Comparison of ENCODE assay signal across 10 cellular contexts in the genomic region with DNA sequence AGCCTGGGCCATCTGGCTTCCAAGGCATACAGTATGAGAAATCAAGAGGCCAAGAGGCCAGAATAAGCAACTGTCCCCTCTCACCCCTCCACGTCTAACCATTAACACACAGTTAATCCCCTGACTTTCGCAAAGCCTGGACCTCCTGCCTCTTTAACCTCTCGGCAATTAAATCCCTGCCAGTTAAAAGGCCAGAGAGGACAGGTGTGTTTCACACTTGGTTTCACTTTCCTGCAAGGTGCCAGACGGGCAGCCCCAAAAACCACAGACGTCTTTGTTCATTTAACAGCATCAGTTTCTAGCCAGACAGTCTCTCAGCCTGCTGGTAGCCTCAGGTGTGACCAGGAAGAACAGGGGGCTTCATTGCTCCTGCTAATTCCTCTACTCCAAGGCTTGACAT.
DNase-seq lines count a peak whose midpoint lies in the region; ATAC-seq and TF ChIP-seq lines count a peak whose summit lies in the region.
"Had no signal": no experiment of that assay in that cellular context is flagged by ENCODE, and none has a peak within 500 bp of the region (broad histone marks: within the 10 kb centered on the region; RNA-seq: fewer than 3 reads in every experiment).

No MANE protein-coding gene starts in this region.

- H3K27me3 ChIP-seq in duodenal mucosa (ENCODE audit: control insufficient read depth in 1 of 2, insufficient read depth in 2 of 2, low read length in 2 of 2) (no peaks in the 10 kb centered on the region), spleen (replicated peaks in 1 of 7) (no peaks in the 10 kb centered on the region)
- H3K27me3 ChIP-seq in naive thymus-derived CD4-positive, alpha-beta T cell (ENCODE audit: control insufficient read depth in 2 of 2, insufficient read depth in 2 of 2, low read length in 2 of 2), result no peaks in the 10 kb centered on the region

- DNase-seq in NCI-H187 (lab: John Stamatoyannopoulos, UW) (peak; percentile 67 to 68), middle frontal gyrus (ENCODE audit: extremely low spot score, low spot score) (no peak), spleen (no peak), NCI-H1048 (lab: John Stamatoyannopoulos, UW) (no peak)
- DNase-seq in naive thymus-derived CD4-positive, alpha-beta T cell, result no peak

- H3K4me1 ChIP-seq in duodenal mucosa (ENCODE audit: control insufficient read depth in 1 of 2, insufficient read depth in 2 of 2, low read length in 2 of 2) (peaks cover 18 to 21% of the 10 kb centered on the region in 2 donors), spleen (no peaks in the 10 kb centered on the region)
- no peaks in the 10 kb centered on the region for H3K4me1 ChIP-seq in naive thymus-derived CD4-positive, alpha-beta T cell (ENCODE audit: control insufficient read depth in 2 of 2, insufficient read depth in 2 of 2, low read length in 2 of 2)

- H3K27ac ChIP-seq in duodenal mucosa (ENCODE audit: low read depth, low read length) (no peak overlapping the region), spleen (no peak overlapping the region)
- H3K27ac ChIP-seq in naive thymus-derived CD4-positive, alpha-beta T cell (ENCODE audit: low read depth, low read length), result no peak overlapping the region

- intact Hi-C loops in naive thymus-derived CD4-positive, alpha-beta T cell (cut with micrococcal nuclease), result no loop called here
- intact Hi-C loops in spleen (cut with DNase I; ENCODE audit: low total_unique reads), result no loop called here

- H3K36me3 Mint-ChIP-seq in naive thymus-derived CD4-positive, alpha-beta T cell, result no peaks in the 10 kb centered on the region
- H3K36me3 Mint-ChIP-seq: brain had no signal

- WGBS in spleen, 5 donors, result 59 to 71% (median 64%) methylated on average over 5 of the region's 5 CpGs

- CTCF ChIA-PET in naive thymus-derived CD4-positive, alpha-beta T cell (lab: Charles Lee), result no interaction called here

- H3K36me3 ChIP-seq in duodenal mucosa (ENCODE audit: control insufficient read depth in 1 of 2, insufficient read depth in 2 of 2, low read length in 2 of 2) (no peaks in the 10 kb centered on the region), spleen (no peaks in the 10 kb centered on the region)
- no peaks in the 10 kb centered on the region for H3K36me3 ChIP-seq in naive thymus-derived CD4-positive, alpha-beta T cell (ENCODE audit: control insufficient read depth in 2 of 3, insufficient read depth in 3 of 3, low read length in 3 of 3)

- H3K4me3 ChIP-seq in duodenal mucosa (ENCODE audit: low read depth in 1 of 2, low read length in 2 of 2) (peak overlapping the region; percentile 32 to 40), spleen (no peak overlapping the region)
- H3K4me3 ChIP-seq in naive thymus-derived CD4-positive, alpha-beta T cell (ENCODE audit: low read length), result no peak overlapping the region

- H3K9ac ChIP-seq in duodenal mucosa (ENCODE audit: low read depth in 1 of 2, low read length in 2 of 2), result no peak overlapping the region

- peaks cover 0 to 2% (median 0%) of the 10 kb centered on the region in 11 donors for H3K9me3 Mint-ChIP-seq in naive thymus-derived CD4-positive, alpha-beta T cell

- TF ChIP-seq CTCF in spleen (IDR thresholded peaks at IDR 0.05 in 8 of 11, conservative IDR thresholded peaks at IDR 0.05 in 3 of 11), result no peak

- TF ChIP-seq POLR2A in spleen (IDR thresholded peaks at IDR 0.05), result no peak

- H3K9me3 ChIP-seq in duodenal mucosa (ENCODE audit: control insufficient read depth in 1 of 2, low read length in 2 of 2), result no peaks in the 10 kb centered on the region
- H3K9me3 ChIP-seq in naive thymus-derived CD4-positive, alpha-beta T cell (ENCODE audit: control insufficient read depth in 2 of 3, low read length in 3 of 3), result no peaks in the 10 kb centered on the region
- H3K9me3 ChIP-seq in spleen, result no peaks in the 10 kb centered on the region

- H3K27me3 Mint-ChIP-seq in naive thymus-derived CD4-positive, alpha-beta T cell, result peaks cover 0 to 6% (median 0%) of the 10 kb centered on the region in 5 donors

- H3K4me1 Mint-ChIP-seq in naive thymus-derived CD4-positive, alpha-beta T cell, result peaks cover 0 to 12% (median 8%) of the 10 kb centered on the region in 7 donors

- peak; percentile 94 for ATAC-seq in GM18907 (IDR thresholded peaks at IDR 0.05; ENCODE audit: unreplicated experiment)
- ATAC-seq in HG02642 (IDR thresholded peaks at IDR 0.05; ENCODE audit: poor library complexity, unreplicated experiment), result peak; percentile 85
- no peak for ATAC-seq in naive thymus-derived CD4-positive, alpha-beta T cell
- ATAC-seq: HepG2 had no signal

- POLR2A ChIA-PET in naive thymus-derived CD4-positive, alpha-beta T cell (lab: Charles Lee), result no interaction called here

- peak overlapping the region in 2 of 10 donors; percentile 15 to 18 for H3K4me3 Mint-ChIP-seq in naive thymus-derived CD4-positive, alpha-beta T cell
- H3K4me3 Mint-ChIP-seq: brain had no signal

- H3K27ac Mint-ChIP-seq in naive thymus-derived CD4-positive, alpha-beta T cell, result peak overlapping the region in 2 of 9 donors; percentile 22 to 66
- H3K27ac Mint-ChIP-seq: brain had no signal

Comparison
In these comparisons a context has a peak if more than half of its experiments do, and no peak if none do; other contexts are left out.
1. DNase-seq: peak in NCI-H187 (2 of 2); none in middle frontal gyrus (single experiment), naive thymus-derived CD4-positive, alpha-beta T cell (0 of 9), spleen (single experiment) and NCI-H1048 (single experiment).
2. H3K4me3 ChIP-seq: peak in duodenal mucosa (2 of 2); none in naive thymus-derived CD4-positive, alpha-beta T cell (single experiment) and spleen (0 of 8).